23 cellular contexts compared by ENCODE assay signal in genomic region chr5:1040571-1040970, GRCh38.
"Had no signal": no experiment of that assay in that cellular context is flagged by ENCODE, and none has a peak within 500 bp of the region (broad histone marks: within the 10 kb centered on the region; RNA-seq: fewer than 3 reads in every experiment).

No MANE protein-coding gene starts in this region.

- DNase-seq: activated CD4-positive, alpha-beta T cell treated with anti-CD3 and anti-CD28 coated beads, Interleukin-2, amount 10 ng/mL, durations not matched to agents 7 days and 5 days; activated CD4-positive, CD25-positive, alpha-beta regulatory T cell treated with anti-CD3 and anti-CD28 coated beads, Interleukin-2, amount 50 U/mL, for 72 hours; activated CD8-positive, alpha-beta memory T cell treated with anti-CD3 and anti-CD28 coated beads, Interleukin-2, amount 10 ng/mL, durations not matched to agents 7 days and 5 days; activated CD8-positive, alpha-beta T cell treated with anti-CD3 and anti-CD28 coated beads for 36 hours; activated effector memory CD4-positive, alpha-beta T cell treated with anti-CD3 and anti-CD28 coated beads, Interleukin-2, amount 50 U/mL, for 16 hours; activated naive CD4-positive, alpha-beta T cell treated with anti-CD3 and anti-CD28 coated beads, Interleukin-2, amount 10 ng/mL, durations not matched to agents 7 days and 5 days; activated T-cell treated with anti-CD3 and anti-CD28 coated beads for 4 hours; glutamatergic neuron; hippocampal formation; mesendoderm; mucosa of descending colon; nephron progenitor cell; retina; stimulated activated CD4-positive, alpha-beta T cell treated with anti-CD3 and anti-CD28 coated beads, Interleukin-2, amount 100 ng/mL, for 24 hours; stomach; uterus; WERI-Rb-1 had no signal

- H3K27ac ChIP-seq: dorsolateral prefrontal cortex, esophagus muscularis mucosa, skin epidermis, stomach, suprapubic skin, tibial nerve, uterus, WERI-Rb-1 had no signal

- H3K36me3 ChIP-seq: stomach, suprapubic skin, tibial nerve, uterus, WERI-Rb-1 had no signal

- ATAC-seq: activated CD8-positive, alpha-beta memory T cell treated with anti-CD3 and anti-CD28 coated beads, Interleukin-2, amount 10 ng/mL, durations not matched to agents 7 days and 5 days; mucosa of descending colon; stimulated activated memory B cell treated with anti-CD40 and anti-IgM and Interleukin-4, amounts not matched to agents 10 μg/mL and 1 μg/mL and 100 μg/mL, for 72 hours had no signal

- H3K27me3 ChIP-seq: dorsolateral prefrontal cortex, esophagus muscularis mucosa, stomach, suprapubic skin, tibial nerve, uterus had no signal

- H3K4me1 ChIP-seq: esophagus muscularis mucosa, stomach, suprapubic skin, tibial nerve, uterus had no signal

- H3K4me3 ChIP-seq: dorsolateral prefrontal cortex, esophagus muscularis mucosa, mucosa of descending colon, skin epidermis, stomach, suprapubic skin, tibial nerve, uterus had no signal

- H3K9me3 ChIP-seq: esophagus muscularis mucosa, mucosa of descending colon, stomach, suprapubic skin, tibial nerve, uterus had no signal
